ENCODE assay signal across 15 cellular contexts in genomic region chr1:213003281-213003680, GRCh38. TPM values are rescaled to one million over a fixed set of nuclear protein-coding genes. Genes with fewer than 3 reads are reported as not detected.
A peak's percentile ranks its signal among the peaks of the same experiment; 100 is the strongest.
DNase-seq lines count a peak whose midpoint lies in the region; ATAC-seq lines count a peak whose summit lies in the region.
"Had no signal": no experiment of that assay in that cellular context is flagged by ENCODE, and none has a peak within 500 bp of the region (broad histone marks: within the 10 kb centered on the region; RNA-seq: fewer than 3 reads in every experiment).

No MANE protein-coding gene starts in this region.

- POLR2A ChIA-PET in activated CD4-positive, alpha-beta memory T cell treated with anti-CD3 and anti-CD28 coated beads, Interleukin-2, amount 10 ng/mL, durations not matched to agents 7 days and 5 days (lab: Charles Lee): interaction anchor here (0.6 to 2.1 kb wide), 3 partner anchors 12 to 109 kb away, joined by 3 to 9 read pairs (median 4); partner anchors contain the start of gene ANGEL2

- peak; percentile 28 for DNase-seq in activated CD4-positive, alpha-beta T cell treated with anti-CD3 and anti-CD28 coated beads for 48 hours
- no peak for DNase-seq in activated CD4-positive, alpha-beta T cell treated with anti-CD3 and anti-CD28 coated beads for 1 hour
- no peak for DNase-seq in activated CD4-positive, alpha-beta memory T cell treated with anti-CD3 and anti-CD28 coated beads, Interleukin-2, amount 10 ng/mL, durations not matched to agents 7 days and 5 days
- DNase-seq in NCI-H146 (lab: John Stamatoyannopoulos, UW) (no peak), anterior cingulate cortex (lab: John Stamatoyannopoulos, UW) (no peak)
- DNase-seq: activated CD4-positive, CD25-positive, alpha-beta regulatory T cell treated with anti-CD3 and anti-CD28 coated beads, Interleukin-2, amount 50 U/mL, for 72 hours; activated effector memory CD4-positive, alpha-beta T cell treated with anti-CD3 and anti-CD28 coated beads, Interleukin-2, amount 50 U/mL, for 16 hours; DMS79 treated with DMSO at 0.1 percent for 48 hours; hypothalamus; upper lobe of left lung had no signal

- peaks cover 58% of the 10 kb centered on the region for H3K36me3 Mint-ChIP-seq in activated CD4-positive, alpha-beta memory T cell treated with anti-CD3 and anti-CD28 coated beads, Interleukin-2, amount 10 ng/mL, durations not matched to agents 7 days and 5 days (ENCODE audit: low read depth)

- no peaks in the 10 kb centered on the region for H3K9me3 Mint-ChIP-seq in activated CD4-positive, alpha-beta memory T cell treated with anti-CD3 and anti-CD28 coated beads, Interleukin-2, amount 10 ng/mL, durations not matched to agents 7 days and 5 days
- H3K9me3 Mint-ChIP-seq: CD14-positive monocyte had no signal

- ATAC-seq in GM18873 (IDR thresholded peaks at IDR 0.05; ENCODE audit: low FRiP score, unreplicated experiment): peak; percentile 72
- ATAC-seq in HG02798 (IDR thresholded peaks at IDR 0.05; ENCODE audit: poor library complexity, unreplicated experiment): peak; percentile 65
- ATAC-seq in HG03135 (IDR thresholded peaks at IDR 0.05; ENCODE audit: unreplicated experiment): no peak

- H3K4me3 Mint-ChIP-seq in activated CD4-positive, alpha-beta memory T cell treated with anti-CD3 and anti-CD28 coated beads, Interleukin-2, amount 10 ng/mL, durations not matched to agents 7 days and 5 days: no peak overlapping the region
- H3K4me3 Mint-ChIP-seq: CD14-positive monocyte had no signal

- peak overlapping the region; percentile 22 for H3K27ac Mint-ChIP-seq in activated CD4-positive, alpha-beta memory T cell treated with anti-CD3 and anti-CD28 coated beads, Interleukin-2, amount 10 ng/mL, durations not matched to agents 7 days and 5 days
- H3K27ac Mint-ChIP-seq: CD14-positive monocyte had no signal

- peaks cover 15% of the 10 kb centered on the region for H3K4me1 Mint-ChIP-seq in activated CD4-positive, alpha-beta memory T cell treated with anti-CD3 and anti-CD28 coated beads, Interleukin-2, amount 10 ng/mL, durations not matched to agents 7 days and 5 days
- H3K4me1 Mint-ChIP-seq: CD14-positive monocyte had no signal

- H3K27me3 Mint-ChIP-seq in activated CD4-positive, alpha-beta memory T cell treated with anti-CD3 and anti-CD28 coated beads, Interleukin-2, amount 10 ng/mL, durations not matched to agents 7 days and 5 days: no peaks in the 10 kb centered on the region

- CTCF ChIA-PET in activated CD4-positive, alpha-beta memory T cell treated with anti-CD3 and anti-CD28 coated beads, Interleukin-2, amount 10 ng/mL, durations not matched to agents 7 days and 5 days (lab: Charles Lee): interaction anchor here (1.1 to 5.5 kb wide), 5 partner anchors 8 to 547 kb away, joined by 4 to 24 read pairs (median 6); no protein-coding TSS in a partner anchor

RNA-seq across cellular contexts. Expression of gene ANGEL2, which starts 12.4 kb away (rescaled TPM):
- 10 to 100 TPM; 45.0 to 46.2 TPM for total RNA-seq in activated CD4-positive, alpha-beta memory T cell treated with anti-CD3 and anti-CD28 coated beads, Interleukin-2, amount 10 ng/mL, durations not matched to agents 7 days and 5 days

RNA-seq across cellular contexts. Expression of gene RPS6KC1, which starts 47.8 kb away (rescaled TPM):
- 10 to 100 TPM; 12.3 to 12.6 TPM for total RNA-seq in activated CD4-positive, alpha-beta memory T cell treated with anti-CD3 and anti-CD28 coated beads, Interleukin-2, amount 10 ng/mL, durations not matched to agents 7 days and 5 days

RNA-seq across cellular contexts. Expression of gene VASH2, which starts 52.9 kb away (rescaled TPM):
- under 1 TPM; 0.23 to 0.48 TPM for total RNA-seq in activated CD4-positive, alpha-beta memory T cell treated with anti-CD3 and anti-CD28 coated beads, Interleukin-2, amount 10 ng/mL, durations not matched to agents 7 days and 5 days
- total RNA-seq: bronchial epithelial cell had no signal
